In genomic region chr5:78805-79149, GRCh38 we compare ENCODE assay signal across 15 cellular contexts. TPM values are rescaled to one million over a fixed set of nuclear protein-coding genes. Genes with fewer than 3 reads are reported as not detected.
DNase-seq lines count a peak whose midpoint lies in the region; ATAC-seq and TF ChIP-seq lines count a peak whose summit lies in the region.
"Had no signal": no experiment of that assay in that cellular context is flagged by ENCODE, and none has a peak within 500 bp of the region (broad histone marks: within the 10 kb centered on the region; RNA-seq: fewer than 3 reads in every experiment).

No MANE protein-coding gene starts in this region.

- H4K20me1 ChIP-seq in KMS-11 (ENCODE audit: insufficient read depth): no peaks in the 10 kb centered on the region

- peaks cover 29% of the 10 kb centered on the region for H3K4me1 ChIP-seq in KMS-11 (ENCODE audit: low read depth, poor library complexity, severe bottlenecking)
- H3K4me1 ChIP-seq in RWPE2 (ENCODE audit: insufficient read depth, poor library complexity, severe bottlenecking): no peaks in the 10 kb centered on the region
- peaks cover 13% of the 10 kb centered on the region for H3K4me1 ChIP-seq in HAP-1
- H3K4me1 ChIP-seq: Peyer's patch had no signal

- peak overlapping the region; percentile 1; the same call in 1 of the 2 replicates for H3K4me2 ChIP-seq in KMS-11

- in situ Hi-C loops in HAP-1 (cut with MboI; ENCODE audit: low sequenced_read_pairs): no loop called here

- no peak overlapping the region for H3K27ac Mint-ChIP-seq in glutamatergic neuron (ENCODE audit: unreplicated experiment)
- no peak overlapping the region for H3K27ac Mint-ChIP-seq in type B pancreatic cell
- H3K27ac Mint-ChIP-seq: B cell; CD4-positive, alpha-beta T cell had no signal

- H3K27me3 Mint-ChIP-seq in glutamatergic neuron (ENCODE audit: unreplicated experiment) (peaks cover 7% of the 10 kb centered on the region), type B pancreatic cell (peaks cover 43% of the 10 kb centered on the region)

- peak overlapping the region; percentile 6 for H3K4me3 Mint-ChIP-seq in glutamatergic neuron (ENCODE audit: unreplicated experiment)
- no peak overlapping the region for H3K4me3 Mint-ChIP-seq in type B pancreatic cell
- H3K4me3 Mint-ChIP-seq: B cell; CD4-positive, alpha-beta T cell had no signal

- no peak overlapping the region for H3K27ac ChIP-seq in KMS-11
- H3K27ac ChIP-seq in RWPE2 (ENCODE audit: poor library complexity, severe bottlenecking): no peak overlapping the region
- H3K27ac ChIP-seq: Peyer's patch had no signal

- no peak overlapping the region for H3K9ac ChIP-seq in KMS-11

- H3K9me3 Mint-ChIP-seq in glutamatergic neuron (ENCODE audit: unreplicated experiment) (peaks cover 4% of the 10 kb centered on the region), type B pancreatic cell (no peaks in the 10 kb centered on the region)
- H3K9me3 Mint-ChIP-seq: CD4-positive, alpha-beta T cell had no signal

- ATAC-seq in RWPE2 (ENCODE audit: low read depth): no peak
- ATAC-seq in HG03460 (IDR thresholded peaks at IDR 0.05; ENCODE audit: unreplicated experiment): no peak

- H3K36me3 Mint-ChIP-seq in glutamatergic neuron (ENCODE audit: unreplicated experiment) (no peaks in the 10 kb centered on the region), type B pancreatic cell (peaks cover 4% of the 10 kb centered on the region)

- no peak overlapping the region for H2AFZ ChIP-seq in KMS-11 (ENCODE audit: low read depth)

- H3K4me1 Mint-ChIP-seq in glutamatergic neuron (ENCODE audit: low read depth, unreplicated experiment): peaks cover 33% of the 10 kb centered on the region
- H3K4me1 Mint-ChIP-seq in type B pancreatic cell (ENCODE audit: unreplicated experiment): peaks cover 34% of the 10 kb centered on the region
- H3K4me1 Mint-ChIP-seq: B cell had no signal

- no peaks in the 10 kb centered on the region for H3K36me3 ChIP-seq in KMS-11 (ENCODE audit: insufficient read depth)
- no peaks in the 10 kb centered on the region for H3K36me3 ChIP-seq in RWPE2 (ENCODE audit: low read depth)
- H3K36me3 ChIP-seq in HAP-1 (replicated peaks): no peaks in the 10 kb centered on the region
- H3K36me3 ChIP-seq: Peyer's patch had no signal

- H3K27me3 ChIP-seq in KMS-11 (ENCODE audit: insufficient read depth, low read depth) (no peaks in the 10 kb centered on the region), RWPE2 (ENCODE audit: insufficient read depth, poor library complexity, severe bottlenecking) (peaks cover 63% of the 10 kb centered on the region), HAP-1 (ENCODE audit: low read depth) (no peaks in the 10 kb centered on the region)
- H3K27me3 ChIP-seq: Peyer's patch had no signal

- DNase-seq in RWPE2 (ENCODE audit: low spot score) (no peak), glutamatergic neuron (no peak), type B pancreatic cell (ENCODE audit: extremely low spot score, unreplicated experiment) (no peak), foreskin fibroblast (no peak), HAP-1 (ENCODE audit: low spot score in 2 of 2) (no peak)
- DNase-seq: GF-D8, NCI-H1417, NCI-H187 treated with DMSO at 0.1 percent for 48 hours, NCI-H2227 treated with DMSO at 0.1 percent for 48 hours, Right ventricle myocardium superior had no signal

- H3K9me3 ChIP-seq in RWPE2 (ENCODE audit: severe bottlenecking): no peaks in the 10 kb centered on the region
- H3K9me3 ChIP-seq in HAP-1: no peaks in the 10 kb centered on the region
- H3K9me3 ChIP-seq: Peyer's patch had no signal

- no peaks in the 10 kb centered on the region for H3K79me2 ChIP-seq in KMS-11 (ENCODE audit: insufficient read depth, low read depth)

- TF ChIP-seq CTCF in KMS-11 (conservative IDR thresholded peaks at IDR 0.05; ENCODE audit: low read depth, low read length) (peak; percentile 56; the same call in 1 of the 2 replicates), RWPE2 (IDR thresholded peaks at IDR 0.05; ENCODE audit: poor library complexity, severe bottlenecking) (peak; percentile 40), glutamatergic neuron (IDR thresholded peaks at IDR 0.05; ENCODE audit: partially characterized antibody, unreplicated experiment) (no peak), type B pancreatic cell (conservative IDR thresholded peaks at IDR 0.05) (peak; percentile 2), foreskin fibroblast (IDR thresholded peaks at IDR 0.05; ENCODE audit: low read depth, low read length) (no peak)

- H3K4me3 ChIP-seq in KMS-11 (IDR thresholded peaks at IDR 0.05; ENCODE audit: insufficient read depth, low read depth, low read length) (no peak overlapping the region), RWPE2 (ENCODE audit: severe bottlenecking) (no peak overlapping the region), foreskin fibroblast (ENCODE audit: low read depth in 1 of 2, low read length in 2 of 2) (no peak overlapping the region), HAP-1 (no peak overlapping the region)
- H3K4me3 ChIP-seq: Peyer's patch had no signal

RNA-seq across cellular contexts. Expression of gene PLEKHG4B, which starts 13.2 kb away (rescaled TPM):
- total RNA-seq in glutamatergic neuron (ENCODE audit: unreplicated experiment) (49.4 TPM), type B pancreatic cell (ENCODE audit: low replicate concordance) (32.8 and 46.6 TPM in 2 replicates)
- total RNA-seq: B cell, Right ventricle myocardium superior had no signal

Comparison
In these comparisons a context has a peak if more than half of its experiments do, and no peak if none do; other contexts are left out.
1. CTCF ChIP-seq: peak in KMS-11 (single experiment), RWPE2 (single experiment) and type B pancreatic cell (single experiment); none in glutamatergic neuron (single experiment) and foreskin fibroblast (single experiment).